ENCODE assay signal across 18 cellular contexts in genomic region chr12:91604897-91605296, GRCh38.
"Had no signal": no experiment of that assay in that cellular context is flagged by ENCODE, and none has a peak within 500 bp of the region (broad histone marks: within the 10 kb centered on the region; RNA-seq: fewer than 3 reads in every experiment).

No MANE protein-coding gene starts in this region.

- FAIRE-seq: bronchial epithelial cell, islet of Langerhans had no signal

- H3K27ac ChIP-seq: gastroesophageal sphincter, neutrophil, parathyroid adenoma, thyroid gland had no signal

- ATAC-seq: activated CD4-positive, CD25-positive, alpha-beta regulatory T cell treated with anti-CD3 and anti-CD28 coated beads, Interleukin-2, amount 50 U/mL, for 24 hours; gastroesophageal sphincter; left lobe of liver; natural killer cell; stimulated activated naive B cell treated with anti-CD40 and anti-IgM and Interleukin-4, amounts not matched to agents 10 μg/mL and 1 μg/mL and 100 μg/mL, for 72 hours had no signal

- H3K4me1 ChIP-seq: thyroid gland, uterus had no signal

- H3K27me3 ChIP-seq: gastroesophageal sphincter, neutrophil, thyroid gland, uterus had no signal

- H3K36me3 Mint-ChIP-seq: natural killer cell; stimulated activated naive B cell treated with anti-CD40 and anti-IgM and Interleukin-4, amounts not matched to agents 10 μg/mL and 1 μg/mL and 100 μg/mL, for 72 hours had no signal

- H3K4me3 Mint-ChIP-seq: activated naive CD8-positive, alpha-beta T cell treated with anti-CD3 and anti-CD28 coated beads, Interleukin-2, amount 10 ng/mL, durations not matched to agents 7 days and 5 days; activated T-helper 1 cell treated with anti-CD3 and anti-CD28 coated beads, Interleukin-12 subunit alpha, Interleukin-12 subunit beta, Interleukin-2, Interleukin-4 antibody, amounts not matched to agents 30 ng/mL and 10 ng/mL and 1 ng/mL, durations not matched to agents 14 hours and 24 hours and 36 hours; natural killer cell; stimulated activated naive B cell treated with anti-CD40 and anti-IgM and Interleukin-4, amounts not matched to agents 10 μg/mL and 1 μg/mL and 100 μg/mL, for 72 hours; T-helper 2 cell treated with Interferon-gamma antibody and Interleukin-4, amounts not matched to agents 5 μg/mL and 100 μg/mL, for 36 hours had no signal

- DNase-seq: activated naive CD4-positive, alpha-beta T cell; activated naive CD8-positive, alpha-beta T cell treated with anti-CD3 and anti-CD28 coated beads, Interleukin-2, amount 10 ng/mL, durations not matched to agents 7 days and 5 days; anterior cingulate cortex; mammary epithelial cell; natural killer cell; stimulated activated CD4-positive, alpha-beta T cell treated with anti-CD3 and anti-CD28 coated beads, Interleukin-2, amount 100 ng/mL, for 48 hours; stimulated activated naive B cell treated with anti-CD40 and anti-IgM and Interleukin-4, amounts not matched to agents 10 μg/mL and 1 μg/mL and 100 μg/mL, for 72 hours; thyroid gland; uterus had no signal

- H3K9me3 ChIP-seq: gastroesophageal sphincter, neutrophil, thyroid gland, uterus had no signal

- H2AFZ ChIP-seq: parathyroid adenoma had no signal

- H3K4me3 ChIP-seq: gastroesophageal sphincter, thyroid gland, uterus had no signal

- H3K36me3 ChIP-seq: gastroesophageal sphincter, neutrophil, thyroid gland, uterus had no signal

- H3K9ac ChIP-seq: parathyroid adenoma had no signal

- H3K4me1 Mint-ChIP-seq: natural killer cell had no signal

- H3K27ac Mint-ChIP-seq: activated naive CD8-positive, alpha-beta T cell treated with anti-CD3 and anti-CD28 coated beads, Interleukin-2, amount 10 ng/mL, durations not matched to agents 7 days and 5 days; activated T-helper 1 cell treated with anti-CD3 and anti-CD28 coated beads, Interleukin-12 subunit alpha, Interleukin-12 subunit beta, Interleukin-2, Interleukin-4 antibody, amounts not matched to agents 30 ng/mL and 10 ng/mL and 1 ng/mL, durations not matched to agents 14 hours and 24 hours and 36 hours; natural killer cell; stimulated activated naive B cell treated with anti-CD40 and anti-IgM and Interleukin-4, amounts not matched to agents 10 μg/mL and 1 μg/mL and 100 μg/mL, for 72 hours; T-helper 2 cell treated with Interferon-gamma antibody and Interleukin-4, amounts not matched to agents 5 μg/mL and 100 μg/mL, for 36 hours had no signal

- H3K27me3 Mint-ChIP-seq: activated naive CD8-positive, alpha-beta T cell treated with anti-CD3 and anti-CD28 coated beads, Interleukin-2, amount 10 ng/mL, durations not matched to agents 7 days and 5 days had no signal

- H3K9me3 Mint-ChIP-seq: T-helper 2 cell treated with Interferon-gamma antibody and Interleukin-4, amounts not matched to agents 5 μg/mL and 100 μg/mL, for 36 hours had no signal

- H3K79me2 ChIP-seq: parathyroid adenoma had no signal
